Comparison of ENCODE assay signal across 8 cellular contexts in genomic region chrX:53281321-53281822, GRCh38. TPM values are rescaled to one million over a fixed set of nuclear protein-coding genes. Genes with fewer than 3 reads are reported as not detected.
A peak's percentile ranks its signal among the peaks of the same experiment; 100 is the strongest.
DNase-seq lines count a peak whose midpoint lies in the region; ATAC-seq and TF ChIP-seq lines count a peak whose summit lies in the region.

Gene IQSEC2, minus strand, starts transcription at chrX:53281584.

- H3K27ac ChIP-seq in VCaP = peak within 1 kb of the TSS; percentile 52; the same call in 1 of the 2 replicates

- no peak for TF ChIP-seq CTCF in VCaP (conservative IDR thresholded peaks at IDR 0.05)
- TF ChIP-seq CTCF in osteocyte (IDR thresholded peaks at IDR 0.05) = no peak

- peak; percentile 81 for DNase-seq in A172 (ENCODE audit: low spot score)
- DNase-seq in HPDE6-E6E7 (ENCODE audit: extremely low spot score) = peak; percentile 69
- DNase-seq in foreskin melanocyte = peak; percentile 51
- DNase-seq in osteocyte (ENCODE audit: extremely low spot score, unreplicated experiment) = peak; percentile 90

- H3K27me3 Mint-ChIP-seq in osteocyte (ENCODE audit: unreplicated experiment) = no peaks in the 10 kb centered on the region

- no peaks in the 10 kb centered on the region for H3K36me3 Mint-ChIP-seq in osteocyte (ENCODE audit: unreplicated experiment)

- peak within 1 kb of the TSS; percentile 47 for H3K4me3 Mint-ChIP-seq in osteocyte (ENCODE audit: unreplicated experiment)

- no peak for ATAC-seq in HG03354 (IDR thresholded peaks at IDR 0.05; ENCODE audit: poor library complexity, severe bottlenecking, unreplicated experiment)
- ATAC-seq in GM21381 (IDR thresholded peaks at IDR 0.05; ENCODE audit: unreplicated experiment) = no peak
- no peak for ATAC-seq in GM18873 (IDR thresholded peaks at IDR 0.05; ENCODE audit: low FRiP score, unreplicated experiment)

- peak within 1 kb of the TSS; percentile 68 for H3K27ac Mint-ChIP-seq in osteocyte (ENCODE audit: unreplicated experiment)

- peaks cover 3% of the 10 kb centered on the region for H3K9me3 Mint-ChIP-seq in osteocyte (ENCODE audit: unreplicated experiment)

- peaks cover 31% of the 10 kb centered on the region for H3K4me1 Mint-ChIP-seq in osteocyte (ENCODE audit: unreplicated experiment)

RNA-seq across cellular contexts. Expression of gene IQSEC2, which starts in this region (rescaled TPM):
- 17.2 and 21.3 TPM in 2 replicates for total RNA-seq in A172 (2014; rRNA removed; shearing (Covaris generic))
- total RNA-seq in osteocyte = 8.1 and 8.8 TPM in 2 replicates
